Comparison of ENCODE assay signal across 28 cellular contexts in genomic region chr15:77466521-77466920, GRCh38.
"Had no signal": no experiment of that assay in that cellular context is flagged by ENCODE, and none has a peak within 500 bp of the region (broad histone marks: within the 10 kb centered on the region; RNA-seq: fewer than 3 reads in every experiment).

No MANE protein-coding gene starts in this region.

- ATAC-seq: activated naive CD8-positive, alpha-beta T cell treated with anti-CD3 and anti-CD28 coated beads, Interleukin-2, amount 50 U/mL, for 24 hours; esophagus mucosa; left lung; naive thymus-derived CD4-positive, alpha-beta T cell; pancreas; stimulated activated naive B cell treated with anti-CD40 and anti-IgM and Interleukin-4, amounts not matched to agents 10 μg/mL and 1 μg/mL and 100 μg/mL, for 72 hours; T-helper 17 cell had no signal

- H3K4me3 ChIP-seq: left lung, pancreas, prostate gland, smooth muscle cell, stomach, tibial artery had no signal

- H3K27ac ChIP-seq: left lung, pancreas, prostate gland, stomach, tibial artery, WERI-Rb-1 had no signal

- H3K4me1 ChIP-seq: left lung, prostate gland, tibial artery had no signal

- H3K36me3 ChIP-seq: prostate gland had no signal

- H3K27me3 ChIP-seq: left lung, pancreas, stomach, tibial artery had no signal

- H3K9me3 ChIP-seq: left lung, pancreas, prostate gland, stomach, tibial artery had no signal

- DNase-seq: activated CD4-positive, alpha-beta memory T cell treated with anti-CD3 and anti-CD28 coated beads for 36 hours; activated CD4-positive, alpha-beta T cell treated with anti-CD3 and anti-CD28 coated beads, Interleukin-2, amount 10 ng/mL, durations not matched to agents 24 days and 14 days; activated CD4-positive, CD25-positive, alpha-beta regulatory T cell treated with anti-CD3 and anti-CD28 coated beads, Interleukin-2, amount 50 U/mL, for 72 hours; activated CD8-positive, alpha-beta memory T cell treated with anti-CD3 and anti-CD28 coated beads, Interleukin-2, amount 50 U/mL, for 4 hours; activated naive CD8-positive, alpha-beta T cell treated with anti-CD3 and anti-CD28 coated beads, Interleukin-2, amount 50 U/mL, for 24 hours; activated T-cell treated with anti-CD3 and anti-CD28 coated beads, Interleukin-2, amount 50 U/mL, for 24 hours; amygdala; central memory CD4-positive, alpha-beta T cell; foreskin fibroblast; kidney glomerular epithelial cell; left lung; naive thymus-derived CD4-positive, alpha-beta T cell; nucleus accumbens; pancreas; retina; stimulated activated CD4-positive, alpha-beta T cell treated with anti-CD3 and anti-CD28 coated beads, Interleukin-1b, Interleukin-23, amount 100 ng/mL, for 48 hours; stimulated activated CD4-positive, alpha-beta T cell treated with anti-CD3 and anti-CD28 coated beads, Interleukin-4, amount 100 ng/mL, for 4 hours; stimulated activated CD8-positive, alpha-beta memory T cell treated with anti-CD3 and anti-CD28 coated beads, Interleukin-4, amount 100 ng/mL, for 48 hours; stimulated activated naive B cell treated with anti-CD40 and anti-IgM and Interleukin-4, amounts not matched to agents 10 μg/mL and 1 μg/mL and 100 μg/mL, for 72 hours; stomach; SW 1271; T-helper 17 cell; T1000; tibial artery; WERI-Rb-1 had no signal
